24 cellular contexts compared by ENCODE assay signal in genomic region chr19:1483067-1483978, GRCh38. TPM values are rescaled to one million over a fixed set of nuclear protein-coding genes. Genes with fewer than 3 reads are reported as not detected.
DNase-seq lines count a peak whose midpoint lies in the region; ATAC-seq, FAIRE-seq and TF ChIP-seq lines count a peak whose summit lies in the region.
"Had no signal": no experiment of that assay in that cellular context is flagged by ENCODE, and none has a peak within 500 bp of the region (broad histone marks: within the 10 kb centered on the region; RNA-seq: fewer than 3 reads in every experiment).

No MANE protein-coding gene starts in this region.

- no peak overlapping the region for H2AK5ac ChIP-seq in H9 (ENCODE audit: insufficient read length, low read length)

- H3K4me2 ChIP-seq in H9 (ENCODE audit: insufficient read depth, insufficient read length, low read length): no peak overlapping the region
- H3K4me2 ChIP-seq: BLaER1, PC-9 had no signal

- no peak overlapping the region for H2AFZ ChIP-seq in H9 (ENCODE audit: low read length)
- H2AFZ ChIP-seq: PC-9 had no signal

- H3K23ac ChIP-seq in H9 (ENCODE audit: insufficient read length, low read depth, low read length): no peak overlapping the region

- H4K20me1 ChIP-seq in H9 (ENCODE audit: control insufficient read depth, insufficient read depth, insufficient read length): no peaks in the 10 kb centered on the region

- intact Hi-C loops in activated naive CD4-positive, alpha-beta T cell treated with anti-CD3 and anti-CD28 coated beads for 36 hours (cut with micrococcal nuclease): no loop called here
- intact Hi-C loops in lower lobe of right lung (cut with DNase I): no loop called here
- intact Hi-C loops in psoas muscle (cut with DNase I): no loop called here
- intact Hi-C loops in stomach (cut with DNase I; ENCODE audit: low total_unique reads): no loop called here

- no peak for TF ChIP-seq POLR2A in stomach (IDR thresholded peaks at IDR 0.05)

- H3K27ac ChIP-seq in H9 (ENCODE audit: insufficient read length, low read depth, low read length) (no peak overlapping the region), lower lobe of right lung (no peak overlapping the region), psoas muscle (no peak overlapping the region), stomach (no peak overlapping the region)
- H3K27ac ChIP-seq: BLaER1, PC-9 had no signal

- H3K27me3 ChIP-seq in H9 (ENCODE audit: insufficient read depth, low read length) (no peaks in the 10 kb centered on the region), lower lobe of right lung (ENCODE audit: low read depth) (no peaks in the 10 kb centered on the region), psoas muscle (ENCODE audit: insufficient read depth in 3 of 3, low read length in 2 of 3) (no peaks in the 10 kb centered on the region), stomach (no peaks in the 10 kb centered on the region)
- H3K27me3 ChIP-seq: BLaER1 had no signal

- DNase-seq in activated naive CD4-positive, alpha-beta T cell treated with anti-CD3 and anti-CD28 coated beads, Interleukin-2, amount 50 U/mL, for 16 hours: peak; percentile 10
- DNase-seq in activated naive CD4-positive, alpha-beta T cell treated with anti-CD3 and anti-CD28 coated beads for 36 hours: no peak
- DNase-seq in H9 (peak; percentile 30), lower lobe of right lung (peak; percentile 46), psoas muscle (peak; percentile 13 to 46), HuH-7 (ENCODE audit: low spot score) (no peak), RCC 7860 (ENCODE audit: low spot score) (no peak), stomach (no peak)
- DNase-seq: CD4-positive, CD25-positive, alpha-beta regulatory T cell; DMS153; GOT3; Karpas-422; NCI-H1092 treated with DMSO at 0.1 percent for 48 hours; NCI-H1436; NCI-H187; NCI-H2171 treated with DMSO at 0.1 percent for 48 hours; NCI-H345; NCI-H510A treated with DMSO at 0.1 percent for 48 hours; NCI-H774; PC-9; RPMI8226; SHP77; SW 1271 had no signal

- no peak overlapping the region for H2BK15ac ChIP-seq in H9 (ENCODE audit: low read depth, low read length)

- H3K4ac ChIP-seq in H9 (ENCODE audit: low read depth, low read length): no peak overlapping the region

- H3K14ac ChIP-seq in H9 (ENCODE audit: insufficient read depth, low read length): no peak overlapping the region; the same call in 1 of the 2 replicates

- no peak overlapping the region for H3K4me3 ChIP-seq in lower lobe of right lung
- H3K4me3 ChIP-seq in psoas muscle: no peak overlapping the region
- H3K4me3 ChIP-seq in stomach: no peak overlapping the region
- H3K4me3 ChIP-seq: BLaER1, PC-9 had no signal

- no peak overlapping the region for H3K4me3 Mint-ChIP-seq in activated naive CD4-positive, alpha-beta T cell treated with anti-CD3 and anti-CD28 coated beads for 36 hours
- no peak overlapping the region for H3K4me3 Mint-ChIP-seq in H9

- no peak overlapping the region for H4K91ac ChIP-seq in H9 (ENCODE audit: insufficient read length, low read depth, low read length)

- H3K56ac ChIP-seq in H9 (ENCODE audit: insufficient read length, low read depth, low read length): no peak overlapping the region

- no peak overlapping the region for H3T11ph ChIP-seq in H9 (ENCODE audit: low read length)

- no peak overlapping the region for H3K27ac Mint-ChIP-seq in activated naive CD4-positive, alpha-beta T cell treated with anti-CD3 and anti-CD28 coated beads for 36 hours
- no peak overlapping the region for H3K27ac Mint-ChIP-seq in H9

- no peak overlapping the region for H3K9ac ChIP-seq in H9 (ENCODE audit: extremely low read depth, insufficient read length, low read length)
- H3K9ac ChIP-seq: BLaER1 had no signal

- H4K8ac ChIP-seq in H9 (replicated peaks; ENCODE audit: insufficient read length, low read depth, low read length): no peak overlapping the region

- H2BK20ac ChIP-seq in H9 (ENCODE audit: low read depth, low read length, poor library complexity, severe bottlenecking): no peak overlapping the region

- H3K23me2 ChIP-seq in H9 (ENCODE audit: insufficient read length, low read depth, low read length, poor library complexity, severe bottlenecking): peaks cover 3% of the 10 kb centered on the region

- no peak overlapping the region for H2BK5ac ChIP-seq in H9 (ENCODE audit: insufficient read length, low read length)

- no peaks in the 10 kb centered on the region for H3K27me3 Mint-ChIP-seq in activated naive CD4-positive, alpha-beta T cell treated with anti-CD3 and anti-CD28 coated beads for 36 hours (ENCODE audit: low read depth)
- H3K27me3 Mint-ChIP-seq in H9 (ENCODE audit: low read depth): no peaks in the 10 kb centered on the region; the same call in 1 of the 2 replicates

- peaks cover 1% of the 10 kb centered on the region for H3K36me3 Mint-ChIP-seq in activated naive CD4-positive, alpha-beta T cell treated with anti-CD3 and anti-CD28 coated beads for 36 hours (ENCODE audit: low read depth)
- peaks cover 0 to 4% (median 0%) of the 10 kb centered on the region in 3 experiments; a peak in 2 of 7 replicates for H3K36me3 Mint-ChIP-seq in H9 (ENCODE audit: insufficient read depth in 1 of 3, low read depth in 3 of 3)
- H3K36me3 Mint-ChIP-seq: CD4-positive, CD25-positive, alpha-beta regulatory T cell had no signal

- H3K36me3 ChIP-seq in lower lobe of right lung (no peaks in the 10 kb centered on the region), psoas muscle (ENCODE audit: insufficient read depth in 1 of 2, low read depth in 1 of 2) (no peaks in the 10 kb centered on the region), stomach (no peaks in the 10 kb centered on the region)

- H3K9me3 ChIP-seq in H9 (ENCODE audit: control insufficient read depth, low read depth, low read length): no peaks in the 10 kb centered on the region
- no peaks in the 10 kb centered on the region for H3K9me3 ChIP-seq in lower lobe of right lung
- H3K9me3 ChIP-seq in psoas muscle: no peaks in the 10 kb centered on the region
- H3K9me3 ChIP-seq in stomach: no peaks in the 10 kb centered on the region
- H3K9me3 ChIP-seq: BLaER1 had no signal

- no peaks in the 10 kb centered on the region for H3K9me3 Mint-ChIP-seq in activated naive CD4-positive, alpha-beta T cell treated with anti-CD3 and anti-CD28 coated beads for 36 hours
- H3K9me3 Mint-ChIP-seq in H9: no peaks in the 10 kb centered on the region
- H3K9me3 Mint-ChIP-seq: CD4-positive, CD25-positive, alpha-beta regulatory T cell had no signal

- H3K4me1 ChIP-seq in H9 (ENCODE audit: insufficient read depth, low read length) (no peaks in the 10 kb centered on the region), lower lobe of right lung (peaks cover 5% of the 10 kb centered on the region), psoas muscle (no peaks in the 10 kb centered on the region), stomach (peaks cover 11 to 13% (median 12%) of the 10 kb centered on the region in 4 donors)

- CTCF ChIA-PET in activated naive CD4-positive, alpha-beta T cell treated with anti-CD3 and anti-CD28 coated beads for 36 hours (lab: Charles Lee): interaction anchor here (0.6 kb wide), 1 partner anchor 20 kb away, joined by 3 read pairs; no protein-coding TSS in a partner anchor

- ATAC-seq in lower lobe of right lung (no peak), psoas muscle (no peak)

- no peak overlapping the region for H2BK120ac ChIP-seq in H9 (ENCODE audit: low read depth, low read length, poor library complexity, severe bottlenecking)

- H3K79me1 ChIP-seq in H9 (ENCODE audit: insufficient read depth, low read depth, low read length, poor library complexity, severe bottlenecking): no peaks in the 10 kb centered on the region

- no peak overlapping the region for H3K18ac ChIP-seq in H9 (ENCODE audit: insufficient read length, low read depth, low read length)

- no peak for TF ChIP-seq EP300 in stomach (IDR thresholded peaks at IDR 0.05)

- WGBS in H9 (ENCODE audit: extremely low coverage, insufficient read length, low lambda C conversion rate): no CpG with 5 or more reads among the region's 83 CpGs
- WGBS in psoas muscle, 3 donors: 88 to 92% (median 91%) methylated on average over 76 to 83 of the region's 83 CpGs
- 91 to 94% (median 92%) methylated on average over 48 to 83 of the region's 83 CpGs for WGBS in stomach, 5 donors

- no peak for FAIRE-seq in RCC 7860 (lab: Jason Lieb, UNC)

- H2BK12ac ChIP-seq in H9 (ENCODE audit: insufficient read length, low read depth, low read length): no peak overlapping the region

- H3K79me2 ChIP-seq in H9 (ENCODE audit: insufficient read depth, low read length): no peaks in the 10 kb centered on the region

- TF ChIP-seq CTCF in H9 (conservative IDR thresholded peaks at IDR 0.05) (no peak), lower lobe of right lung (IDR thresholded peaks at IDR 0.05) (no peak), psoas muscle (IDR thresholded peaks at IDR 0.05) (no peak), stomach (IDR thresholded peaks at IDR 0.05) (no peak)

- no peak overlapping the region for H4K5ac ChIP-seq in H9 (ENCODE audit: insufficient read length, low read depth, low read length)

- peaks cover 3% of the 10 kb centered on the region for H3K4me1 Mint-ChIP-seq in activated naive CD4-positive, alpha-beta T cell treated with anti-CD3 and anti-CD28 coated beads for 36 hours (ENCODE audit: low read depth)
- peaks cover 0 to 2% of the 10 kb centered on the region in 2 experiments; a peak in 2 of 4 replicates for H3K4me1 Mint-ChIP-seq in H9

RNA-seq across cellular contexts. Expression of gene C19orf25, which starts 4.3 kb away (rescaled TPM):
- 10 to 100 TPM; 17.5 to 20.8 TPM for total RNA-seq in activated naive CD4-positive, alpha-beta T cell treated with anti-CD3 and anti-CD28 coated beads for 36 hours
- total RNA-seq in H9 (2021): 30.3 and 36.8 TPM in 2 replicates
- 28.5 TPM for total RNA-seq in lower lobe of right lung
- total RNA-seq in psoas muscle: 10 to 100 TPM in 3 of 4 donors, 1 to 10 TPM in 1; 8.1 to 20.1 (median 14.7) TPM
- 10 to 100 TPM; 19.9 to 45.0 (median 30.4) TPM for polyA plus RNA-seq in psoas muscle
- total RNA-seq in stomach: 10 to 100 TPM in 4 of 5 donors, 1 to 10 TPM in 1; 5.4 to 84.3 (median 21.3) TPM
- 10 to 100 TPM; 25.4 to 34.9 (median 32.7) TPM for polyA plus RNA-seq in stomach

RNA-seq across cellular contexts. Expression of gene PCSK4, which starts 6.8 kb away (rescaled TPM):
- 1 to 10 TPM; 1.5 to 1.7 TPM for total RNA-seq in activated naive CD4-positive, alpha-beta T cell treated with anti-CD3 and anti-CD28 coated beads for 36 hours
- total RNA-seq in H9 (2021) (5.8 and 9.1 TPM in 2 replicates), lower lobe of right lung (7.4 TPM), psoas muscle (1 to 10 TPM in 1 of 4 donors, under 1 TPM in 3; 0.57 to 1.5 (median 0.93) TPM), stomach (10 to 100 TPM in 2 of 5 donors, 1 to 10 TPM in 1, not detected in 2; 1.7 to 26.8 (median 19.7) TPM)
- polyA plus RNA-seq in psoas muscle (1 to 10 TPM in 1 of 3 donors, under 1 TPM in 2; 0.74 to 1.3 (median 0.84) TPM), stomach (1 to 10 TPM; 2.7 to 5.0 (median 3.2) TPM)

RNA-seq across cellular contexts. Expression of gene REEP6, which starts 7.7 kb away (rescaled TPM):
- 1 to 10 TPM; 1.3 to 1.6 TPM for total RNA-seq in activated naive CD4-positive, alpha-beta T cell treated with anti-CD3 and anti-CD28 coated beads for 36 hours
- total RNA-seq in H9 (2021): 10.4 and 10.5 TPM in 2 replicates
- 2.5 TPM for total RNA-seq in lower lobe of right lung
- total RNA-seq in psoas muscle: 1 to 10 TPM in 3 of 4 donors, under 1 TPM in 1; 0.23 to 2.0 (median 1.4) TPM
- polyA plus RNA-seq in psoas muscle: 1 to 10 TPM in 1 of 3 donors, under 1 TPM in 2; 0.55 to 1.5 (median 0.78) TPM
- total RNA-seq in stomach: 10 to 100 TPM in 1 of 5 donors, 1 to 10 TPM in 1, not detected in 3; 3.7 to 24.3 TPM
- polyA plus RNA-seq in stomach: 10 to 100 TPM in 1 of 3 donors, 1 to 10 TPM in 2; 3.5 to 10.1 (median 6.1) TPM

RNA-seq across cellular contexts. Expression of gene ADAMTSL5, which starts 29.5 kb away (rescaled TPM):
- total RNA-seq in activated naive CD4-positive, alpha-beta T cell treated with anti-CD3 and anti-CD28 coated beads for 36 hours: 1 to 10 TPM in 1 of 2 experiments, under 1 TPM in 1; 0.95 to 1.6 TPM
- 1.4 and 1.5 TPM in 2 replicates for total RNA-seq in H9 (2021)
- 3.3 TPM for total RNA-seq in lower lobe of right lung
- total RNA-seq in psoas muscle: 10 to 100 TPM in 3 of 4 donors, 1 to 10 TPM in 1; 8.1 to 20.1 (median 14.1) TPM
- 10 to 100 TPM in 1 of 3 donors, 1 to 10 TPM in 2; 3.9 to 12.6 (median 9.7) TPM for polyA plus RNA-seq in psoas muscle
- total RNA-seq in stomach: 10 to 100 TPM in 1 of 5 donors, 1 to 10 TPM in 2, not detected in 2; 1.7 to 29.5 (median 1.8) TPM
- 1 to 10 TPM; 1.1 to 5.6 (median 1.4) TPM for polyA plus RNA-seq in stomach

RNA-seq across cellular contexts. Expression of gene APC2, which starts 33.4 kb away (rescaled TPM):
- under 1 TPM; 0.07 to 0.12 TPM for total RNA-seq in activated naive CD4-positive, alpha-beta T cell treated with anti-CD3 and anti-CD28 coated beads for 36 hours
- total RNA-seq in H9 (2021) (0.68 and 2.0 TPM in 2 replicates), lower lobe of right lung (0.12 TPM), psoas muscle (under 1 TPM; 0.04 to 0.06 (median 0.05) TPM), stomach (1 to 10 TPM in 2 of 5 donors, under 1 TPM in 2, not detected in 1; 0.58 to 3.5 (median 2.0) TPM)
- polyA plus RNA-seq in psoas muscle (under 1 TPM in 2 of 3 donors, not detected in 1; 0.01 to 0.03 TPM), stomach (under 1 TPM; 0.10 to 0.31 (median 0.15) TPM)

Comparison
In these comparisons a context has a peak if more than half of its experiments do, and no peak if none do; other contexts are left out.
1. DNase-seq: peak in activated naive CD4-positive, alpha-beta T cell treated with anti-CD3 and anti-CD28 coated beads, Interleukin-2, amount 50 U/mL, for 16 hours (single experiment), H9 (single experiment), lower lobe of right lung (single experiment) and psoas muscle (2 of 2); none in activated naive CD4-positive, alpha-beta T cell treated with anti-CD3 and anti-CD28 coated beads for 36 hours (single experiment), HuH-7 (single experiment), RCC 7860 (single experiment) and stomach (single experiment).